ENCODE assay signal across 25 cellular contexts in genomic region chr12:91918431-91918830, GRCh38.
A peak's percentile ranks its signal among the peaks of the same experiment; 100 is the strongest.
DNase-seq lines count a peak whose midpoint lies in the region; ATAC-seq and TF ChIP-seq lines count a peak whose summit lies in the region.
"Had no signal": no experiment of that assay in that cellular context is flagged by ENCODE, and none has a peak within 500 bp of the region (broad histone marks: within the 10 kb centered on the region; RNA-seq: fewer than 3 reads in every experiment).

No MANE protein-coding gene starts in this region.

- in situ Hi-C loops in G401 (cut with HindIII; ENCODE audit: low sequenced_read_pairs), result no loop called here

- H3K9ac ChIP-seq in parathyroid adenoma, result no peak overlapping the region
- H3K9ac ChIP-seq: GM23248, SK-N-SH had no signal

- H3K27me3 Mint-ChIP-seq in mesothelial cell of epicardium (ENCODE audit: low read depth), result no peaks in the 10 kb centered on the region

- H3K9me3 Mint-ChIP-seq in mesothelial cell of epicardium, result peaks cover 5% of the 10 kb centered on the region

- peaks cover 53% of the 10 kb centered on the region for H3K4me1 ChIP-seq in parathyroid adenoma
- H3K4me1 ChIP-seq: BE2C had no signal

- H3K36me3 Mint-ChIP-seq in mesothelial cell of epicardium, result no peaks in the 10 kb centered on the region
- H3K36me3 Mint-ChIP-seq: CD14-positive monocyte had no signal

- H3K4me3 ChIP-seq in WERI-Rb-1 (ENCODE audit: low read depth, low read length) (no peak overlapping the region), parathyroid adenoma (ENCODE audit: low read depth, low read length) (no peak overlapping the region)
- H3K4me3 ChIP-seq: GM12878, GM23248 had no signal

- H3K36me3 ChIP-seq in WERI-Rb-1 (no peaks in the 10 kb centered on the region), parathyroid adenoma (ENCODE audit: control insufficient read depth, insufficient read depth, low read length) (no peaks in the 10 kb centered on the region)
- H3K36me3 ChIP-seq: BE2C had no signal

- no peak overlapping the region for H3K4me2 ChIP-seq in parathyroid adenoma (ENCODE audit: low read length)
- H3K4me2 ChIP-seq: SK-N-SH had no signal

- peaks cover 22% of the 10 kb centered on the region for H3K4me1 Mint-ChIP-seq in mesothelial cell of epicardium
- H3K4me1 Mint-ChIP-seq: CD14-positive monocyte had no signal

- DNase-seq in G401 (ENCODE audit: low spot score) (peak; percentile 99), NCI-H524 (lab: John Stamatoyannopoulos, UW) (peak; percentile 86 to 98), WERI-Rb-1 (peak; percentile 58), mesothelial cell of epicardium (ENCODE audit: low spot score in 2 of 2, unreplicated experiment in 2 of 2) (no peak)
- DNase-seq: BE2C; Calu3; DMS53; GDM1; GM23248; H7; NCI-H1092 treated with DMSO at 0.1 percent for 48 hours; NCI-H1436; NCI-H2029; NCI-H2227 treated with DMSO at 0.1 percent for 48 hours; NCI-H748 treated with DMSO at 0.1 percent for 48 hours; NK-92 treated with Interleukin-12 subunit alpha and Interleukin-12 subunit beta, amount 100 ng/mL, for 24 hours; PC-3; SK-N-SH; T-helper 2 cell had no signal

- H3K27me3 ChIP-seq in WERI-Rb-1 (ENCODE audit: insufficient read depth, low read depth, severe bottlenecking) (no peaks in the 10 kb centered on the region), parathyroid adenoma (ENCODE audit: control insufficient read depth, insufficient read depth, low read length) (no peaks in the 10 kb centered on the region)
- H3K27me3 ChIP-seq: BE2C had no signal

- H2AFZ ChIP-seq in parathyroid adenoma, result peak overlapping the region; percentile 45
- H2AFZ ChIP-seq: GM23248 had no signal

- H3K79me2 ChIP-seq in parathyroid adenoma, result no peaks in the 10 kb centered on the region

- H3K9me3 ChIP-seq in WERI-Rb-1 (ENCODE audit: severe bottlenecking), result peaks cover 5% of the 10 kb centered on the region
- H3K9me3 ChIP-seq in parathyroid adenoma (ENCODE audit: control insufficient read depth, low read length), result no peaks in the 10 kb centered on the region
- H3K9me3 ChIP-seq: BE2C, SK-N-SH had no signal

- H3K4me3 Mint-ChIP-seq in mesothelial cell of epicardium, result no peak overlapping the region
- H3K4me3 Mint-ChIP-seq: CD14-positive monocyte had no signal

- H3K27ac Mint-ChIP-seq in mesothelial cell of epicardium, result no peak overlapping the region
- H3K27ac Mint-ChIP-seq: CD14-positive monocyte had no signal

- no peak for TF ChIP-seq CTCF in WERI-Rb-1 (IDR thresholded peaks at IDR 0.05; ENCODE audit: low read depth, low read length)
- TF ChIP-seq CTCF in parathyroid adenoma (IDR thresholded peaks at IDR 0.05), result no peak
- no peak for TF ChIP-seq CTCF in mesothelial cell of epicardium (IDR thresholded peaks at IDR 0.05; ENCODE audit: unreplicated experiment)

- ATAC-seq in GM18520 (IDR thresholded peaks at IDR 0.05; ENCODE audit: unreplicated experiment), result no peak
- ATAC-seq in SK-N-SH treated with all-trans-retinoic acid at 6 μM for 48 hours, result no peak
- ATAC-seq in GM21447 (IDR thresholded peaks at IDR 0.05; ENCODE audit: unreplicated experiment), result no peak
- ATAC-seq: GM12878, PC-3 had no signal

- peak overlapping the region; percentile 69 for H3K27ac ChIP-seq in WERI-Rb-1
- no peak overlapping the region for H3K27ac ChIP-seq in parathyroid adenoma
- H3K27ac ChIP-seq: GM23248 had no signal

TF ChIP-seq in SK-N-SH treated with all-trans-retinoic acid at 6 μM for 48 hours, 23 proteins besides CTCF, POLR2A, EP300 and RAD21:
- no peak for TF ChIP-seq ZNF565 (CRISPR knock-in tag; conservative IDR thresholded peaks at IDR 0.05; ENCODE audit: low read depth)
- TF ChIP-seq POU6F1 (CRISPR knock-in tag; IDR thresholded peaks at IDR 0.05; ENCODE audit: borderline replicate concordance, low read depth), result no peak
- TF ChIP-seq ZFP30 (CRISPR knock-in tag; IDR thresholded peaks at IDR 0.05), result no peak
- no peak for TF ChIP-seq TCF4 (CRISPR knock-in tag; IDR thresholded peaks at IDR 0.05; ENCODE audit: borderline replicate concordance)
- no peak for TF ChIP-seq ZNF70 (CRISPR knock-in tag; IDR thresholded peaks at IDR 0.05)
- TF ChIP-seq ZNF8 (CRISPR knock-in tag; IDR thresholded peaks at IDR 0.05), result no peak
- no peak for TF ChIP-seq ESRRG (CRISPR knock-in tag; IDR thresholded peaks at IDR 0.05)
- no peak for TF ChIP-seq SNAI2 (CRISPR knock-in tag; IDR thresholded peaks at IDR 0.05)

Comparison
In these comparisons a context has a peak if more than half of its experiments do, and no peak if none do; other contexts are left out.
1. DNase-seq: peak in G401 (single experiment), NCI-H524 (2 of 2) and WERI-Rb-1 (single experiment); none in mesothelial cell of epicardium (0 of 2).